In the genomic region with DNA sequence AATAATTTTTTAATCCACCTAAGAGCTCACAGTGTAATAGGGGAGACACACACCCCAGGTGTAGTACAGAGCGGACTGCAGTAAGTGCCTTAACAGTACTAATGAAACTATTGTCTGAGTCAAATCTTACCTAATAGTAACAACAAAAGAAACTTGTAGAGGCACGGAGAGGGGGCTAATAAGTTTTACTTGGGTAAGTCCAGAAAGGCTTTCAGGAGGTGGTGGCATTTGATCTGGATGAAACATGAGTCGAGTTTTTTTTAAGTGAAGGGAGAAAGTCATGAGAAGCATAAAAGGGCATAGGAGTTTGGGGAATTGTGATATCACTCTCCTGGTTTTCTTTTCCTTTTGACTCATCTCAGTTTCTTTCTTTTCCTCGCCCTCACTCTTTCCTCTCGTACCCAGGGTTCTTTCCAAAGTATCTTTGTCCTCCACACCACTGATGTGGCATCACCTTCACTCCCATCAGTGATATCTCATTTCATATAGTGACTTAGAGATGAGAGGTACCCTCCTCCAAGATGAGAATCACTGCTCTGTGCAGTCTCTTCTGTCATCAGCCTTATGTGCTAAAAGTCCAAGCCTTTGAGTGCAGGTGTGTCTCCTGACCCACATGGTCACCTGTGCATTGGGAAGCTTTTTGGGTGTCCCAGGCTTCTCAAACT, we compare ENCODE assay signal across 8 cellular contexts. TPM values are rescaled to one million over a fixed set of nuclear protein-coding genes. Genes with fewer than 3 reads are reported as not detected.
DNase-seq lines count a peak whose midpoint lies in the region; ATAC-seq and TF ChIP-seq lines count a peak whose summit lies in the region.

No MANE protein-coding gene starts in this region.

- peaks cover 29% of the 10 kb centered on the region for H3K4me1 Mint-ChIP-seq in activated CD4-positive, alpha-beta T cell treated with anti-CD3 and anti-CD28 coated beads, Interleukin-2, amount 10 ng/mL, durations not matched to agents 24 days and 14 days

- H3K27ac ChIP-seq in stomach: peak overlapping the region; percentile 20 to 100 (median 99)

- 80 to 84% (median 83%) methylated on average over 5 of the region's 5 CpGs for WGBS in stomach, 5 donors

- TF ChIP-seq CTCF in foreskin fibroblast (IDR thresholded peaks at IDR 0.05; ENCODE audit: low read depth, low read length) (no peak), stomach (IDR thresholded peaks at IDR 0.05) (no peak)

- H3K9me3 ChIP-seq in MG63: no peaks in the 10 kb centered on the region
- H3K9me3 ChIP-seq in stomach: no peaks in the 10 kb centered on the region

- H3K27me3 ChIP-seq in MG63 (no peaks in the 10 kb centered on the region), stomach (no peaks in the 10 kb centered on the region)

- no peak for TF ChIP-seq POLR2A in stomach (IDR thresholded peaks at IDR 0.05)

- no peaks in the 10 kb centered on the region for H3K9me3 Mint-ChIP-seq in activated CD4-positive, alpha-beta T cell treated with anti-CD3 and anti-CD28 coated beads, Interleukin-2, amount 10 ng/mL, durations not matched to agents 24 days and 14 days

- H3K4me3 Mint-ChIP-seq in activated CD4-positive, alpha-beta T cell treated with anti-CD3 and anti-CD28 coated beads, Interleukin-2, amount 10 ng/mL, durations not matched to agents 24 days and 14 days: peak overlapping the region; percentile 78

- H3K27ac Mint-ChIP-seq in activated CD4-positive, alpha-beta T cell treated with anti-CD3 and anti-CD28 coated beads, Interleukin-2, amount 10 ng/mL, durations not matched to agents 24 days and 14 days: peak overlapping the region; percentile 12

- H3K27me3 Mint-ChIP-seq in activated CD4-positive, alpha-beta T cell treated with anti-CD3 and anti-CD28 coated beads, Interleukin-2, amount 10 ng/mL, durations not matched to agents 24 days and 14 days: peaks cover 22% of the 10 kb centered on the region

- peaks cover 31 to 68% (median 49%) of the 10 kb centered on the region in 4 donors for H3K4me1 ChIP-seq in stomach

- ATAC-seq in GM21447 (IDR thresholded peaks at IDR 0.05; ENCODE audit: unreplicated experiment) (no peak), HG03159 (IDR thresholded peaks at IDR 0.05; ENCODE audit: unreplicated experiment) (no peak)

- TF ChIP-seq EP300 in stomach (IDR thresholded peaks at IDR 0.05): no peak

- H3K4me3 ChIP-seq in MG63 (peak overlapping the region; percentile 94), foreskin fibroblast (ENCODE audit: low read depth in 1 of 2, low read length in 2 of 2) (peak overlapping the region; percentile 71 to 97), stomach (peak overlapping the region in 3 of 4 donors; percentile 80 to 97 (median 90))

- intact Hi-C loops in activated CD4-positive, alpha-beta T cell treated with anti-CD3 and anti-CD28 coated beads, Interleukin-2, amount 10 ng/mL, durations not matched to agents 24 days and 14 days (cut with micrococcal nuclease): loop anchor here (1.0 kb wide), 1 partner anchor 17 kb away; no protein-coding TSS in a partner anchor
- intact Hi-C loops in stomach (cut with DNase I; ENCODE audit: low total_unique reads): no loop called here

- peaks cover 48% of the 10 kb centered on the region for H3K36me3 ChIP-seq in MG63
- peaks cover 6 to 31% (median 17%) of the 10 kb centered on the region in 4 donors for H3K36me3 ChIP-seq in stomach

- peaks cover 25% of the 10 kb centered on the region for H3K36me3 Mint-ChIP-seq in activated CD4-positive, alpha-beta T cell treated with anti-CD3 and anti-CD28 coated beads, Interleukin-2, amount 10 ng/mL, durations not matched to agents 24 days and 14 days (ENCODE audit: low read depth)

- no peak for DNase-seq in activated CD4-positive, alpha-beta T cell treated with anti-CD3 and anti-CD28 coated beads, Interleukin-2, amount 10 ng/mL, durations not matched to agents 24 days and 14 days
- DNase-seq in activated CD4-positive, alpha-beta T cell treated with anti-CD3 and anti-CD28 coated beads, Interleukin-2, amount 50 U/mL, for 1 hour: no peak
- DNase-seq in MG63 (no peak), foreskin fibroblast (no peak), stomach (no peak), medulla oblongata (ENCODE audit: extremely low spot score) (no peak)

RNA-seq across cellular contexts. Expression of a gene that starts 2.0 kb away (rescaled TPM):
- total RNA-seq in activated CD4-positive, alpha-beta T cell treated with anti-CD3 and anti-CD28 coated beads, Interleukin-2, amount 10 ng/mL, durations not matched to agents 24 days and 14 days: 58.7 and 78.6 TPM in 2 replicates
- total RNA-seq in MG63 (2014; rRNA removed; shearing (Covaris generic); ENCODE audit: low replicate concordance): 394 TPM in 2 replicates
- 100 to 1,000 TPM; 199 to 531 (median 258) TPM for total RNA-seq in stomach
- polyA plus RNA-seq in stomach: 100 to 1,000 TPM in 2 of 3 donors, 10 to 100 TPM in 1; 88.7 to 138 (median 103) TPM
